8 cellular contexts compared by ENCODE assay signal in genomic region chr13:98216135-98216565, GRCh38. TPM values are rescaled to one million over a fixed set of nuclear protein-coding genes. Genes with fewer than 3 reads are reported as not detected.
A peak's percentile ranks its signal among the peaks of the same experiment; 100 is the strongest.
DNase-seq lines count a peak whose midpoint lies in the region; ATAC-seq, FAIRE-seq and TF ChIP-seq lines count a peak whose summit lies in the region.

No MANE protein-coding gene starts in this region.

- no peaks in the 10 kb centered on the region for H3K9me3 Mint-ChIP-seq in Calu3 (ENCODE audit: low read depth, unreplicated experiment)

- no peaks in the 10 kb centered on the region for H3K27me3 Mint-ChIP-seq in Calu3 (ENCODE audit: unreplicated experiment)

- TF ChIP-seq POLR2A in adrenal gland (IDR thresholded peaks at IDR 0.05), result peak in 1 of 2 donors; percentile 47

- H3K4me3 ChIP-seq in A673 (ENCODE audit: low read depth, low read length, poor library complexity, severe bottlenecking) (no peak overlapping the region), HEK293 (ENCODE audit: low read depth, low read length) (no peak overlapping the region), adrenal gland (no peak overlapping the region), kidney (ENCODE audit: low read length in 2 of 2) (no peak overlapping the region)

- no peak overlapping the region for H3K27ac Mint-ChIP-seq in Calu3 (ENCODE audit: unreplicated experiment)

- H3K9ac ChIP-seq in kidney (ENCODE audit: low read length in 2 of 2), result peak overlapping the region in 1 of 2 donors; percentile 1

- H3K4me1 Mint-ChIP-seq in Calu3 (ENCODE audit: low read depth, unreplicated experiment), result no peaks in the 10 kb centered on the region

- H3K36me3 Mint-ChIP-seq in Calu3 (ENCODE audit: insufficient read depth, unreplicated experiment), result peaks cover 3% of the 10 kb centered on the region

- 9 to 20% (median 17%) methylated on average over 4 of the region's 4 CpGs for WGBS in adrenal gland, 4 donors

- POLR2A ChIA-PET in A673 (lab: Charles Lee; ENCODE audit: low non-redundant PET) (no interaction called here), HEK293 (lab: Yijun Ruan, JAX) (no interaction called here)

- BruUV-seq in A673 (replicated peaks; lab: Mats Ljungman, UMichigan) (no TSS peak), Calu3 (replicated peaks; lab: Mats Ljungman, UMichigan) (no TSS peak)

- H3K4me1 ChIP-seq in A673 (ENCODE audit: insufficient read depth, low read length, poor library complexity, severe bottlenecking), result peaks cover 82% of the 10 kb centered on the region
- peaks cover 12% of the 10 kb centered on the region for H3K4me1 ChIP-seq in HEK293 (ENCODE audit: control insufficient read depth, insufficient read depth, low read length)
- peaks cover 24 to 46% of the 10 kb centered on the region in 2 donors for H3K4me1 ChIP-seq in adrenal gland (replicated peaks in 1 of 2)
- H3K4me1 ChIP-seq in kidney (ENCODE audit: control insufficient read depth in 1 of 2, insufficient read depth in 1 of 2, low read depth in 1 of 2, low read length in 2 of 2), result peaks cover 27 to 39% of the 10 kb centered on the region in 2 donors

- no peak overlapping the region for H3K4me3 Mint-ChIP-seq in Calu3 (ENCODE audit: low read depth, unreplicated experiment)

- DNase-seq in A673 (ENCODE audit: low spot score) (peak; percentile 93), adrenal gland (peak; percentile 87 to 96 (median 94)), kidney (peak; percentile 89), Calu3 (no peak), KBM-7 (no peak)
- DNase-seq in activated CD4-positive, alpha-beta T cell treated with anti-CD3 and anti-CD28 coated beads for 4 hours, result no peak

- CTCF ChIA-PET in A673 (lab: Charles Lee), result interaction anchor here (1.4 kb wide), 1 partner anchor 229 kb away, joined by 3 read pairs; no protein-coding TSS in a partner anchor
- CTCF ChIA-PET in HEK293 (lab: Yijun Ruan, JAX), result interaction anchor here (0.6 kb wide), 1 partner anchor 10 kb away, joined by 4 read pairs; no protein-coding TSS in a partner anchor
- CTCF ChIA-PET in Calu3 (lab: Charles Lee), result interaction anchor here (0.6 kb wide), 1 partner anchor 26 kb away, joined by 4 read pairs; no protein-coding TSS in a partner anchor

- H3K27ac ChIP-seq in A673 (ENCODE audit: low read depth, low read length, poor library complexity, severe bottlenecking) (peak overlapping the region; percentile 84), HEK293 (ENCODE audit: extremely low read depth, low read depth, low read length) (no peak overlapping the region), adrenal gland (peak overlapping the region; percentile 44 to 87 (median 57)), kidney (ENCODE audit: low read depth in 2 of 2, low read length in 2 of 2) (peak overlapping the region; percentile 46 to 59)

- TF ChIP-seq CTCF in A673 (conservative IDR thresholded peaks at IDR 0.05; ENCODE audit: low read depth, low read length), result no peak
- no peak for TF ChIP-seq CTCF in HEK293 (tag by site-specific recombination; IDR thresholded peaks at IDR 0.05)
- peak in 2 of 6 experiments; percentile 21 to 36 for TF ChIP-seq CTCF in adrenal gland (IDR thresholded peaks at IDR 0.05)
- TF ChIP-seq CTCF in kidney (IDR thresholded peaks at IDR 0.05; ENCODE audit: borderline replicate concordance, extremely low read depth, insufficient read depth), result no peak
- no peak for TF ChIP-seq CTCF in Calu3 (IDR thresholded peaks at IDR 0.05; ENCODE audit: unreplicated experiment)

- ATAC-seq in HG02840 (IDR thresholded peaks at IDR 0.05; ENCODE audit: low FRiP score, unreplicated experiment), result no peak

- H3K27me3 ChIP-seq in A673 (replicated peaks; ENCODE audit: insufficient read depth, low read depth, low read length, poor library complexity), result no peaks in the 10 kb centered on the region
- no peaks in the 10 kb centered on the region for H3K27me3 ChIP-seq in adrenal gland

- no peaks in the 10 kb centered on the region for H3K9me3 ChIP-seq in A673 (ENCODE audit: low read depth, low read length, poor library complexity, severe bottlenecking)
- no peaks in the 10 kb centered on the region for H3K9me3 ChIP-seq in HEK293 (ENCODE audit: control insufficient read depth, insufficient read depth, low read depth, low read length)
- H3K9me3 ChIP-seq in adrenal gland (replicated peaks in 1 of 3), result no peaks in the 10 kb centered on the region
- no peaks in the 10 kb centered on the region for H3K9me3 ChIP-seq in kidney (ENCODE audit: control insufficient read depth in 1 of 2, low read length in 2 of 2)

- in situ Hi-C loops in KBM-7 (cut with MboI; ENCODE audit: low pct_unique_long_range_greater_than_20kb, low sequenced_read_pairs), result no loop called here

- no peaks in the 10 kb centered on the region for H3K36me3 ChIP-seq in A673 (ENCODE audit: insufficient read depth, low read length, poor library complexity, severe bottlenecking)
- H3K36me3 ChIP-seq in HEK293 (ENCODE audit: control insufficient read depth in 2 of 2, insufficient read depth in 1 of 2, low read length in 2 of 2), result peaks cover 0 to 3% of the 10 kb centered on the region in 2 experiments; a peak in 1 of 3 replicates
- H3K36me3 ChIP-seq in adrenal gland (replicated peaks in 1 of 2), result no peaks in the 10 kb centered on the region
- H3K36me3 ChIP-seq in kidney (ENCODE audit: control insufficient read depth in 1 of 2, insufficient read depth in 2 of 2, low read length in 2 of 2), result peaks cover 0 to 21% of the 10 kb centered on the region in 2 donors

- no peak for FAIRE-seq in kidney (lab: Jason Lieb, UNC)

- intact Hi-C loops in A673 (cut with micrococcal nuclease; ENCODE audit: unreplicated experiment), result loop anchor here (5.0 kb wide), 1 partner anchor 74 kb away; the partner anchor contains the start of gene FARP1
- intact Hi-C loops in adrenal gland (cut with DNase I), result loop anchor here (10.0 kb wide), 1 partner anchor 71 kb away; the partner anchor contains the start of gene FARP1 (in 2 of the 2)
- intact Hi-C loops in kidney (cut with DNase I), result no loop called here
- intact Hi-C loops in Calu3 (cut with micrococcal nuclease; ENCODE audit: unreplicated experiment), result no loop called here

TF ChIP-seq in HEK293, 187 proteins besides CTCF, POLR2A, EP300 and RAD21 (continues in another document):
- TF ChIP-seq GLIS1 (tag by site-specific recombination; IDR thresholded peaks at IDR 0.05) (no peak), ZNF138 (tag by site-specific recombination; IDR thresholded peaks at IDR 0.05; ENCODE audit: borderline replicate concordance) (no peak), FEZF1 (tag by site-specific recombination; IDR thresholded peaks at IDR 0.05) (no peak), SP7 (tag by site-specific recombination; IDR thresholded peaks at IDR 0.05) (peak; percentile 33; the same call in 1 of the 2 replicates), ZNF169 (tag by site-specific recombination; IDR thresholded peaks at IDR 0.05) (no peak), ZNF837 (tag by site-specific recombination; IDR thresholded peaks at IDR 0.05) (no peak), ZNF670 (tag by site-specific recombination; IDR thresholded peaks at IDR 0.05; ENCODE audit: low read depth) (no peak), YY1 (tag by site-specific recombination; IDR thresholded peaks at IDR 0.05) (no peak), KLF9 (tag by site-specific recombination; IDR thresholded peaks at IDR 0.05; ENCODE audit: low read depth) (no peak), ZNF624 (tag by site-specific recombination; IDR thresholded peaks at IDR 0.05) (no peak), ZNF580 (tag by site-specific recombination; IDR thresholded peaks at IDR 0.05) (no peak), ZNF621 (tag by site-specific recombination; IDR thresholded peaks at IDR 0.05) (no peak), PATZ1 (tag by site-specific recombination; IDR thresholded peaks at IDR 0.05) (0 out of 2 replicates have a peak, but pooled peaks have one; percentile 25), ZNF341 (tag by site-specific recombination; IDR thresholded peaks at IDR 0.05; ENCODE audit: low read depth) (no peak), ZNF548 (tag by site-specific recombination; IDR thresholded peaks at IDR 0.05) (no peak), ZNF221 (tag by site-specific recombination; IDR thresholded peaks at IDR 0.05; ENCODE audit: borderline replicate concordance) (no peak), ZNF571 (tag by site-specific recombination; IDR thresholded peaks at IDR 0.05) (no peak), ZNF155 (tag by site-specific recombination; IDR thresholded peaks at IDR 0.05) (no peak), ZNF132 (tag by site-specific recombination; IDR thresholded peaks at IDR 0.05; ENCODE audit: borderline replicate concordance) (no peak), ZNF274 (IDR thresholded peaks at IDR 0.05; ENCODE audit: low read length) (no peak), ZNF274 (tag by site-specific recombination; IDR thresholded peaks at IDR 0.05; ENCODE audit: borderline replicate concordance) (no peak), ZBTB1 (tag by site-specific recombination; IDR thresholded peaks at IDR 0.05) (no peak), ZNF426 (tag by site-specific recombination; IDR thresholded peaks at IDR 0.05) (no peak), ZNF600 (tag by site-specific recombination; IDR thresholded peaks at IDR 0.05) (peak; percentile 46), ZNF660 (tag by site-specific recombination; IDR thresholded peaks at IDR 0.05) (peak; percentile 64)

RNA-seq across cellular contexts. Expression of gene RNF113B, which starts 39.1 kb away (rescaled TPM):
- total RNA-seq in A673 (2021) (not detected in 2 replicates), adrenal gland (under 1 TPM in 1 of 8 donors, not detected in 7; 0.27 TPM), kidney (not detected), Calu3 (2022) (not detected in 2 replicates)
- polyA plus RNA-seq in adrenal gland (under 1 TPM in 1 of 3 donors, not detected in 2; 0.15 TPM), kidney (ENCODE audit: insufficient read depth, low read depth, low replicate concordance) (not detected)

Comparison
In these comparisons a context has a peak if more than half of its experiments do, and no peak if none do; other contexts are left out.
1. DNase-seq: peak in A673 (single experiment), adrenal gland (7 of 7) and kidney (single experiment); none in activated CD4-positive, alpha-beta T cell treated with anti-CD3 and anti-CD28 coated beads for 4 hours (0 of 2), Calu3 (single experiment) and KBM-7 (single experiment).
2. intact Hi-C loops: an anchor here in A673 (5.0 kb wide) and adrenal gland (10.0 kb wide); none called in kidney and Calu3.